8 cellular contexts compared by ENCODE assay signal in genomic region chr7:106284516-106285050, GRCh38. TPM values are rescaled to one million over a fixed set of nuclear protein-coding genes. Genes with fewer than 3 reads are reported as not detected.
DNase-seq lines count a peak whose midpoint lies in the region; ATAC-seq and TF ChIP-seq lines count a peak whose summit lies in the region.

TSS of gene NAMPT (minus strand) at chr7:106284983. CDS start at chr7:106284884, 99 bp downstream.

- H3K4me1 ChIP-seq in prostate gland (replicated peaks), result no peaks in the 10 kb centered on the region

- WGBS in prostate gland, result under 1% methylated on average over 48 of the region's 61 CpGs

- peak within 1 kb of the TSS; percentile 93 to 100 for H3K27ac ChIP-seq in prostate gland

- intact Hi-C loops in Right ventricle myocardium superior (cut with DNase I) (loop anchor here (5.0 to 10.0 kb wide), 4 partner anchors 70 to 180 kb away; no protein-coding TSS in a partner anchor), prostate gland (cut with DNase I) (loop anchor here (2.0 to 5.0 kb wide), 5 partner anchors 68 to 376 kb away; partner anchors contain the start of gene CCDC71L)

- TF ChIP-seq CTCF in prostate gland (IDR thresholded peaks at IDR 0.05), result peak in 1 of 4 experiments; percentile 5

- no peaks in the 10 kb centered on the region for H3K36me3 ChIP-seq in prostate gland

- no peaks in the 10 kb centered on the region for H3K9me3 ChIP-seq in prostate gland

- H3K4me3 ChIP-seq in prostate gland, result peak within 1 kb of the TSS; percentile 74 to 88

- no peaks in the 10 kb centered on the region for H3K27me3 ChIP-seq in prostate gland (replicated peaks; ENCODE audit: insufficient read depth)

- TF ChIP-seq POLR2A in prostate gland (IDR thresholded peaks at IDR 0.05), result peak; percentile 90

- ATAC-seq in HG02571 (IDR thresholded peaks at IDR 0.05; ENCODE audit: unreplicated experiment) (peak; percentile 21), Right ventricle myocardium superior (ENCODE audit: poor library complexity) (peak; percentile 12)

- DNase-seq in DMS79 treated with DMSO at 0.1 percent for 48 hours (lab: John Stamatoyannopoulos, UW) (peak; percentile 37), DMS79 (lab: John Stamatoyannopoulos, UW) (no peak), NCI-H2227 treated with DMSO at 0.1 percent for 48 hours (lab: John Stamatoyannopoulos, UW) (peak; percentile 60), Right ventricle myocardium superior (no peak), prostate gland (ENCODE audit: low spot score) (peak; percentile 44), NCI-H446 treated with DMSO at 0.1 percent for 48 hours (lab: John Stamatoyannopoulos, UW) (no peak)
- peak; percentile 68 for DNase-seq in activated naive CD4-positive, alpha-beta T cell treated with Interleukin-2 at 50 U/mL for 16 hours

RNA-seq across cellular contexts. Expression of gene NAMPT, which starts in this region (rescaled TPM):
- total RNA-seq in Right ventricle myocardium superior, result 145 TPM
- total RNA-seq in prostate gland, result 100 to 1,000 TPM; 108 to 284 TPM

Comparison
In these comparisons a context has a peak if more than half of its experiments do, and no peak if none do; other contexts are left out.
1. DNase-seq: peak in DMS79 treated with DMSO at 0.1 percent for 48 hours (single experiment), NCI-H2227 treated with DMSO at 0.1 percent for 48 hours (single experiment), activated naive CD4-positive, alpha-beta T cell treated with Interleukin-2 at 50 U/mL for 16 hours (single experiment) and prostate gland (single experiment); none in DMS79 (single experiment), Right ventricle myocardium superior (single experiment) and NCI-H446 treated with DMSO at 0.1 percent for 48 hours (single experiment).